18 cellular contexts compared by ENCODE assay signal in genomic region chr3:112484352-112484751, GRCh38. TPM values are rescaled to one million over a fixed set of nuclear protein-coding genes. Genes with fewer than 3 reads are reported as not detected.
DNase-seq lines count a peak whose midpoint lies in the region; ATAC-seq, FAIRE-seq and TF ChIP-seq lines count a peak whose summit lies in the region.
"Had no signal": no experiment of that assay in that cellular context is flagged by ENCODE, and none has a peak within 500 bp of the region (broad histone marks: within the 10 kb centered on the region; RNA-seq: fewer than 3 reads in every experiment).

No MANE protein-coding gene starts in this region.

- no peak for ATAC-seq in CD4-positive, alpha-beta T cell (ENCODE audit: poor library complexity)
- ATAC-seq in activated CD8-positive, alpha-beta T cell treated with anti-CD3 and anti-CD28 coated beads for 36 hours: peak; percentile 20
- ATAC-seq in naive B cell (ENCODE audit: low read depth in 2 of 2): no peak

- no peaks in the 10 kb centered on the region for H3K27me3 ChIP-seq in CD4-positive, alpha-beta T cell (ENCODE audit: control insufficient read depth, insufficient read depth, low read length)
- no peaks in the 10 kb centered on the region for H3K27me3 ChIP-seq in thyroid gland

- H3K36me3 ChIP-seq in thyroid gland: no peaks in the 10 kb centered on the region

- peak; percentile 43; the same call in 1 of the 2 replicates for TF ChIP-seq POLR2A in GM12891 (IDR thresholded peaks at IDR 0.05; ENCODE audit: low read depth, low read length)
- no peak for TF ChIP-seq POLR2A in thyroid gland (IDR thresholded peaks at IDR 0.05)

- no peaks in the 10 kb centered on the region for H3K27me3 Mint-ChIP-seq in CD4-positive, alpha-beta T cell
- H3K27me3 Mint-ChIP-seq in activated CD8-positive, alpha-beta T cell treated with anti-CD3 and anti-CD28 coated beads for 36 hours: no peaks in the 10 kb centered on the region
- no peaks in the 10 kb centered on the region for H3K27me3 Mint-ChIP-seq in naive B cell

- CTCF ChIA-PET in CD4-positive, alpha-beta T cell (lab: Charles Lee): interaction anchor here (1.6 kb wide), 1 partner anchor 20 kb away, joined by 3 read pairs; no protein-coding TSS in a partner anchor
- CTCF ChIA-PET in activated CD8-positive, alpha-beta T cell treated with anti-CD3 and anti-CD28 coated beads for 36 hours (lab: Charles Lee): interaction anchor here (1.2 to 1.4 kb wide), 2 partner anchors 13 to 156 kb away, joined by 3 to 4 read pairs; no protein-coding TSS in a partner anchor

- 92 to 95% methylated on average over 4 of the region's 4 CpGs for WGBS in thyroid gland, 2 donors

- DNase-seq in CD4-positive, alpha-beta T cell: no peak
- DNase-seq in GM12891 (ENCODE audit: insufficient read length, low spot score) (no peak), naive B cell (no peak), thyroid gland (no peak), head of caudate nucleus (no peak), amygdala (lab: John Stamatoyannopoulos, UW) (no peak)
- DNase-seq in activated CD8-positive, alpha-beta T cell treated with anti-CD3 and anti-CD28 coated beads for 36 hours: no peak
- DNase-seq: ACHN, AML-193, Calu3, DMS53, KBM-7, NCI-H1436, NCI-H2029, NCI-H2171 treated with DMSO at 0.1 percent for 48 hours, NCI-H446 treated with DMSO at 0.1 percent for 48 hours, RPMI8226 had no signal

- intact Hi-C loops in CD4-positive, alpha-beta T cell (cut with DNase I, micrococcal nuclease): no loop called here
- intact Hi-C loops in activated CD8-positive, alpha-beta T cell treated with anti-CD3 and anti-CD28 coated beads for 36 hours (cut with micrococcal nuclease): no loop called here
- intact Hi-C loops in thyroid gland (cut with DNase I) (no loop called here), head of caudate nucleus (cut with DNase I) (no loop called here)

- peak; percentile 79 for FAIRE-seq in GM12891 (lab: Jason Lieb, UNC)
- FAIRE-seq: H1 had no signal

- no peak overlapping the region for H3K4me3 ChIP-seq in thyroid gland (replicated peaks in 1 of 3)

- H3K9me3 Mint-ChIP-seq in CD4-positive, alpha-beta T cell: no peaks in the 10 kb centered on the region
- peaks cover 2% of the 10 kb centered on the region for H3K9me3 Mint-ChIP-seq in activated CD8-positive, alpha-beta T cell treated with anti-CD3 and anti-CD28 coated beads for 36 hours
- H3K9me3 Mint-ChIP-seq in naive B cell: no peaks in the 10 kb centered on the region

- POLR2A ChIA-PET in CD4-positive, alpha-beta T cell (lab: Charles Lee): interaction anchor here (1.0 kb wide), 1 partner anchor 17 kb away, joined by 4 read pairs; no protein-coding TSS in a partner anchor
- POLR2A ChIA-PET in activated CD8-positive, alpha-beta T cell treated with anti-CD3 and anti-CD28 coated beads for 36 hours (lab: Charles Lee): no interaction called here

- peak overlapping the region; percentile 81 for H3K27ac Mint-ChIP-seq in CD4-positive, alpha-beta T cell
- no peak overlapping the region for H3K27ac Mint-ChIP-seq in activated CD8-positive, alpha-beta T cell treated with anti-CD3 and anti-CD28 coated beads for 36 hours
- peak overlapping the region; percentile 4 to 94 (median 82) for H3K27ac Mint-ChIP-seq in naive B cell

- no peak for TF ChIP-seq CTCF in CD4-positive, alpha-beta T cell (IDR thresholded peaks at IDR 0.05)
- no peak for TF ChIP-seq CTCF in activated CD8-positive, alpha-beta T cell treated with anti-CD3 and anti-CD28 coated beads for 36 hours (IDR thresholded peaks at IDR 0.05)
- no peak for TF ChIP-seq CTCF in thyroid gland (IDR thresholded peaks at IDR 0.05)

- H3K36me3 Mint-ChIP-seq in CD4-positive, alpha-beta T cell (ENCODE audit: low read depth): peaks cover 62% of the 10 kb centered on the region
- peaks cover 42% of the 10 kb centered on the region for H3K36me3 Mint-ChIP-seq in activated CD8-positive, alpha-beta T cell treated with anti-CD3 and anti-CD28 coated beads for 36 hours (ENCODE audit: low read depth)
- H3K36me3 Mint-ChIP-seq in naive B cell: peaks cover 39 to 58% of the 10 kb centered on the region in 2 donors

- H3K9me3 ChIP-seq in CD4-positive, alpha-beta T cell (ENCODE audit: control insufficient read depth, low read length): no peaks in the 10 kb centered on the region
- no peaks in the 10 kb centered on the region for H3K9me3 ChIP-seq in thyroid gland

- no peaks in the 10 kb centered on the region for H3K4me1 ChIP-seq in thyroid gland

- H3K4me3 Mint-ChIP-seq in CD4-positive, alpha-beta T cell: peak overlapping the region; percentile 3
- H3K4me3 Mint-ChIP-seq in activated CD8-positive, alpha-beta T cell treated with anti-CD3 and anti-CD28 coated beads for 36 hours: no peak overlapping the region
- H3K4me3 Mint-ChIP-seq in naive B cell: peak overlapping the region in 3 of 8 donors; percentile 9 to 46 (median 13)

- H3K4me1 Mint-ChIP-seq in CD4-positive, alpha-beta T cell (ENCODE audit: low read depth): peaks cover 76% of the 10 kb centered on the region
- peaks cover 54% of the 10 kb centered on the region for H3K4me1 Mint-ChIP-seq in activated CD8-positive, alpha-beta T cell treated with anti-CD3 and anti-CD28 coated beads for 36 hours (ENCODE audit: low read depth)
- peaks cover 59 to 94% (median 73%) of the 10 kb centered on the region in 3 donors for H3K4me1 Mint-ChIP-seq in naive B cell

- no peak overlapping the region for H3K27ac ChIP-seq in CD4-positive, alpha-beta T cell (ENCODE audit: low read depth, low read length)
- H3K27ac ChIP-seq in thyroid gland: no peak overlapping the region

TF ChIP-seq in GM12891, 5 proteins besides CTCF, POLR2A, EP300 and RAD21:
- TF ChIP-seq PAX5 (IDR thresholded peaks at IDR 0.05; ENCODE audit: insufficient read depth, low read length, severe bottlenecking) (no peak), POLR2AphosphoS5 (IDR thresholded peaks at IDR 0.05; ENCODE audit: low read depth, low read length) (no peak), SPI1 (IDR thresholded peaks at IDR 0.05; ENCODE audit: low read depth, low read length) (no peak), TAF1 (IDR thresholded peaks at IDR 0.05; ENCODE audit: low read depth, low read length) (no peak), POU2F2 (IDR thresholded peaks at IDR 0.05; ENCODE audit: low read depth, low read length) (no peak)

RNA-seq across cellular contexts. Expression of gene BTLA, which starts 14.9 kb away (rescaled TPM):
- total RNA-seq in CD4-positive, alpha-beta T cell: 1 to 10 TPM; 8.5 to 9.6 TPM
- polyA plus RNA-seq in GM12891 (2012; ENCODE audit: low read depth, missing spikeins): 41.7 TPM
- 10 to 100 TPM; 12.8 to 13.2 TPM for total RNA-seq in activated CD8-positive, alpha-beta T cell treated with anti-CD3 and anti-CD28 coated beads for 36 hours
- polyA plus RNA-seq in naive B cell (ENCODE audit: low read depth in 6 of 6): 100 to 1,000 TPM; 109 to 194 (median 148) TPM
- total RNA-seq in thyroid gland: 1 to 10 TPM in 1 of 4 donors, under 1 TPM in 1, not detected in 2; 0.49 to 2.7 TPM
- total RNA-seq: Calu3, H1 had no signal
- polyA plus RNA-seq: H1 had no signal
